ENCODE assay signal across 13 cellular contexts in genomic region chr2:64650257-64650656, GRCh38. TPM values are rescaled to one million over a fixed set of nuclear protein-coding genes. Genes with fewer than 3 reads are reported as not detected.
A peak's percentile ranks its signal among the peaks of the same experiment; 100 is the strongest.
DNase-seq lines count a peak whose midpoint lies in the region; ATAC-seq lines count a peak whose summit lies in the region.
"Had no signal": no experiment of that assay in that cellular context is flagged by ENCODE, and none has a peak within 500 bp of the region (broad histone marks: within the 10 kb centered on the region; RNA-seq: fewer than 3 reads in every experiment).

No MANE protein-coding gene starts in this region.

- peaks cover 59% of the 10 kb centered on the region for H3K4me1 Mint-ChIP-seq in T-helper 2 cell treated with Interferon-gamma antibody and Interleukin-4, amounts not matched to agents 5 μg/mL and 100 μg/mL, for 36 hours (ENCODE audit: low read depth)
- peaks cover 67% of the 10 kb centered on the region for H3K4me1 Mint-ChIP-seq in activated naive CD8-positive, alpha-beta T cell treated with anti-CD3 and anti-CD28 coated beads for 36 hours
- peaks cover 37 to 85% (median 76%) of the 10 kb centered on the region in 7 donors for H3K4me1 Mint-ChIP-seq in naive thymus-derived CD4-positive, alpha-beta T cell

- peaks cover 4% of the 10 kb centered on the region for H3K36me3 Mint-ChIP-seq in T-helper 2 cell treated with Interferon-gamma antibody and Interleukin-4, amounts not matched to agents 5 μg/mL and 100 μg/mL, for 36 hours (ENCODE audit: low read depth)
- H3K36me3 Mint-ChIP-seq in activated naive CD8-positive, alpha-beta T cell treated with anti-CD3 and anti-CD28 coated beads for 36 hours: no peaks in the 10 kb centered on the region
- H3K36me3 Mint-ChIP-seq in naive thymus-derived CD4-positive, alpha-beta T cell: peaks cover 0 to 5% (median 0%) of the 10 kb centered on the region in 5 donors

- H3K36me3 ChIP-seq in naive thymus-derived CD4-positive, alpha-beta T cell (ENCODE audit: control insufficient read depth in 2 of 3, insufficient read depth in 3 of 3, low read length in 3 of 3): peaks cover 0 to 4% (median 0%) of the 10 kb centered on the region in 3 experiments
- H3K36me3 ChIP-seq: upper lobe of left lung had no signal

- POLR2A ChIA-PET in naive thymus-derived CD4-positive, alpha-beta T cell (lab: Charles Lee): interaction anchor here (1.1 to 18.3 kb wide), 10 partner anchors 9 to 181 kb away, joined by 3 to 433 read pairs (median 36); no protein-coding TSS in a partner anchor

- no peaks in the 10 kb centered on the region for H3K9me3 ChIP-seq in naive thymus-derived CD4-positive, alpha-beta T cell (ENCODE audit: control insufficient read depth in 2 of 3, low read length in 3 of 3)
- H3K9me3 ChIP-seq: upper lobe of left lung had no signal

- no peak overlapping the region for H3K4me3 ChIP-seq in naive thymus-derived CD4-positive, alpha-beta T cell (ENCODE audit: low read length)
- H3K4me3 ChIP-seq: upper lobe of left lung had no signal

- no peaks in the 10 kb centered on the region for H3K27me3 Mint-ChIP-seq in T-helper 2 cell treated with Interferon-gamma antibody and Interleukin-4, amounts not matched to agents 5 μg/mL and 100 μg/mL, for 36 hours (ENCODE audit: low read depth)
- no peaks in the 10 kb centered on the region for H3K27me3 Mint-ChIP-seq in activated naive CD8-positive, alpha-beta T cell treated with anti-CD3 and anti-CD28 coated beads for 36 hours
- no peaks in the 10 kb centered on the region for H3K27me3 Mint-ChIP-seq in naive thymus-derived CD4-positive, alpha-beta T cell

- no peaks in the 10 kb centered on the region for H3K9me3 Mint-ChIP-seq in T-helper 2 cell treated with Interferon-gamma antibody and Interleukin-4, amounts not matched to agents 5 μg/mL and 100 μg/mL, for 36 hours
- H3K9me3 Mint-ChIP-seq in activated naive CD8-positive, alpha-beta T cell treated with anti-CD3 and anti-CD28 coated beads for 36 hours: no peaks in the 10 kb centered on the region
- no peaks in the 10 kb centered on the region for H3K9me3 Mint-ChIP-seq in naive thymus-derived CD4-positive, alpha-beta T cell
- H3K9me3 Mint-ChIP-seq: activated CD4-positive, alpha-beta memory T cell treated with anti-CD3 and anti-CD28 coated beads, Interleukin-2, amount 10 ng/mL, durations not matched to agents 7 days and 5 days; activated naive CD4-positive, alpha-beta T cell treated with anti-CD3 and anti-CD28 coated beads for 36 hours; T-helper 1 cell treated with Interleukin-12 subunit alpha and Interleukin-12 subunit beta and Interleukin-4 antibody, amounts not matched to agents 30 μg/mL and 1 μg/mL, for 36 hours had no signal

- no peak overlapping the region for H3K27ac ChIP-seq in naive thymus-derived CD4-positive, alpha-beta T cell (ENCODE audit: low read depth, low read length)
- H3K27ac ChIP-seq in substantia nigra (ENCODE audit: low read depth, low read length, poor library complexity, severe bottlenecking): peak overlapping the region; percentile 32

- peak overlapping the region; percentile 46 for H3K4me3 Mint-ChIP-seq in T-helper 2 cell treated with Interferon-gamma antibody and Interleukin-4, amounts not matched to agents 5 μg/mL and 100 μg/mL, for 36 hours
- peak overlapping the region; percentile 47 for H3K4me3 Mint-ChIP-seq in activated naive CD8-positive, alpha-beta T cell treated with anti-CD3 and anti-CD28 coated beads for 36 hours
- H3K4me3 Mint-ChIP-seq in naive thymus-derived CD4-positive, alpha-beta T cell: peak overlapping the region in 7 of 10 donors; percentile 10 to 99 (median 92)
- H3K4me3 Mint-ChIP-seq: activated CD4-positive, alpha-beta memory T cell treated with anti-CD3 and anti-CD28 coated beads, Interleukin-2, amount 10 ng/mL, durations not matched to agents 7 days and 5 days; activated naive CD4-positive, alpha-beta T cell treated with anti-CD3 and anti-CD28 coated beads for 36 hours had no signal

- peaks cover 8 to 51% of the 10 kb centered on the region in 2 donors for H3K4me1 ChIP-seq in naive thymus-derived CD4-positive, alpha-beta T cell (ENCODE audit: control insufficient read depth in 2 of 2, insufficient read depth in 2 of 2, low read length in 2 of 2)

- no peak for ATAC-seq in naive thymus-derived CD4-positive, alpha-beta T cell

- H3K27me3 ChIP-seq in naive thymus-derived CD4-positive, alpha-beta T cell (ENCODE audit: control insufficient read depth in 2 of 2, insufficient read depth in 2 of 2, low read length in 2 of 2): no peaks in the 10 kb centered on the region
- H3K27me3 ChIP-seq: upper lobe of left lung had no signal

- CTCF ChIA-PET in naive thymus-derived CD4-positive, alpha-beta T cell (lab: Charles Lee): interaction anchor here (0.6 to 10.8 kb wide), 14 partner anchors 9 to 217 kb away, joined by 3 to 117 read pairs (median 6); no protein-coding TSS in a partner anchor

- intact Hi-C loops in naive thymus-derived CD4-positive, alpha-beta T cell (cut with micrococcal nuclease): loop anchor here (5.0 to 10.0 kb wide), 3 partner anchors 407 to 505 kb away; partner anchors contain the start of genes CEP68 (in 1 of the 2) and PELI1 (in 1 of the 2)

- no peak overlapping the region for H3K27ac Mint-ChIP-seq in T-helper 2 cell treated with Interferon-gamma antibody and Interleukin-4, amounts not matched to agents 5 μg/mL and 100 μg/mL, for 36 hours
- no peak overlapping the region for H3K27ac Mint-ChIP-seq in activated naive CD8-positive, alpha-beta T cell treated with anti-CD3 and anti-CD28 coated beads for 36 hours
- peak overlapping the region in 7 of 9 donors; percentile 17 to 90 (median 78) for H3K27ac Mint-ChIP-seq in naive thymus-derived CD4-positive, alpha-beta T cell
- H3K27ac Mint-ChIP-seq: activated CD4-positive, alpha-beta memory T cell treated with anti-CD3 and anti-CD28 coated beads, Interleukin-2, amount 10 ng/mL, durations not matched to agents 7 days and 5 days had no signal

- DNase-seq in T-helper 2 cell treated with Interferon-gamma antibody and Interleukin-4, amounts not matched to agents 5 μg/mL and 100 μg/mL, for 36 hours (ENCODE audit: low spot score): no peak
- DNase-seq in T-helper 2 cell: no peak
- DNase-seq in activated naive CD8-positive, alpha-beta T cell treated with anti-CD3 and anti-CD28 coated beads for 36 hours: no peak
- DNase-seq in naive thymus-derived CD4-positive, alpha-beta T cell: no peak
- peak in 1 of 49 donors; percentile 12 for DNase-seq in substantia nigra (lab: John Stamatoyannopoulos, UW)
- no peak for DNase-seq in DMS153 treated with DMSO at 0.1 percent for 48 hours (lab: John Stamatoyannopoulos, UW; ENCODE audit: unreplicated experiment)
- DNase-seq in mesenteric fat pad (ENCODE audit: low spot score): no peak
- no peak for DNase-seq in GM19240 (ENCODE audit: insufficient read length, low spot score)
- DNase-seq: activated CD4-positive, alpha-beta memory T cell treated with anti-CD3 and anti-CD28 coated beads, Interleukin-2, amount 10 ng/mL, durations not matched to agents 7 days and 5 days; activated naive CD4-positive, alpha-beta T cell treated with anti-CD3 and anti-CD28 coated beads for 36 hours; COR-L47 had no signal

RNA-seq across cellular contexts. Expression of gene SERTAD2, which starts 3.5 kb away (rescaled TPM):
- 10 to 100 TPM; 22.7 to 23.3 TPM for total RNA-seq in activated naive CD8-positive, alpha-beta T cell treated with anti-CD3 and anti-CD28 coated beads for 36 hours
- 10 to 100 TPM; 34.3 to 43.8 (median 40.1) TPM for total RNA-seq in naive thymus-derived CD4-positive, alpha-beta T cell
- polyA plus RNA-seq in naive thymus-derived CD4-positive, alpha-beta T cell: 1 to 10 TPM; 5.2 to 6.9 TPM
- total RNA-seq in mesenteric fat pad: 19.7 TPM

Comparison
In these comparisons a context has a peak if more than half of its experiments do, and no peak if none do; other contexts are left out.
1. H3K27ac Mint-ChIP-seq: peak in naive thymus-derived CD4-positive, alpha-beta T cell (7 of 9); none in T-helper 2 cell treated with Interferon-gamma antibody and Interleukin-4, amounts not matched to agents 5 μg/mL and 100 μg/mL, for 36 hours (single experiment) and activated naive CD8-positive, alpha-beta T cell treated with anti-CD3 and anti-CD28 coated beads for 36 hours (single experiment).
2. Peak in every context shown above with its lines, with median percentiles within 50 percentile points of each other: H3K4me3 Mint-ChIP-seq.